In the genomic region with DNA sequence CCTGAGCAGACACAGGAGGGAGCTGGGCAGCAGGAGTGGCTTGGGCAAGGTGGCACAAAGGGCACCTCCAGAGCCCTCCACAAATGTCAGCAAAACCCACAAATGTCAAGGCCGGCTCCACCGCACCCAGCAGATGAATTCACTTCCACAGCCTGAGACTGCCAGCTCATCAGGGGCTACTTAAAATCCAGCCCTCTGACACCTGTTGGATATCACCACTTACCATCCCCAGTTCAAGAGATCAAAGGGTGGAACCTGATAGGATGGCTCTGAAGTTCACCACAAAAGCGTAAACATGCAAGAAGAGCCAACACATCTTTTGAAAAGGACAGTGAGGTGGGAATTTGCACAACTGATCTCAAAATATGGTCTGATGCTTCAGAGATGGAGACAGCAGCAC, we compare ENCODE assay signal across 27 cellular contexts.
DNase-seq lines count a peak whose midpoint lies in the region; ATAC-seq and TF ChIP-seq lines count a peak whose summit lies in the region.
"Had no signal": no experiment of that assay in that cellular context is flagged by ENCODE, and none has a peak within 500 bp of the region (broad histone marks: within the 10 kb centered on the region; RNA-seq: fewer than 3 reads in every experiment).

No MANE protein-coding gene starts in this region.

- no peak for DNase-seq in DND-41
- DNase-seq in NCI-H510A treated with DMSO at 0.1 percent for 48 hours (lab: John Stamatoyannopoulos, UW), result peak; percentile 59
- DNase-seq in right lobe of liver, result peak in 2 of 3 donors; percentile 64 to 84
- DNase-seq in coronary artery (ENCODE audit: low spot score), result no peak
- DNase-seq in NCI-H2227 treated with DMSO at 0.1 percent for 48 hours (lab: John Stamatoyannopoulos, UW), result no peak
- DNase-seq in HT-29 (ENCODE audit: low spot score), result no peak
- DNase-seq: activated CD4-positive, alpha-beta T cell treated with anti-CD3 and anti-CD28 coated beads for 4 hours; activated gamma-delta T cell; activated T-cell treated with anti-CD3 and anti-CD28 coated beads, Interleukin-2, amount 50 U/mL, for 24 hours; Caco-2; caudate nucleus; cortex of kidney; DMS79 treated with DMSO at 0.1 percent for 48 hours; effector memory CD4-positive, alpha-beta T cell; GF-D8; naive B cell; NCI-H1930; NCI-H345; NCI-H774; SIG-M5; stimulated activated CD4-positive, alpha-beta T cell treated with anti-CD3 and anti-CD28 coated beads, Interleukin-4, amount 100 ng/mL, for 1 hour; T-cell; transverse colon; WERI-Rb-1 had no signal

- no peaks in the 10 kb centered on the region for H3K9me3 ChIP-seq in BLaER1 treated with 17β-estradiol and CSF1 and Interleukin-3, amounts not matched to agents 10 nM and 100 nM (replicated peaks in 1 of 11)
- H3K9me3 ChIP-seq in DND-41 (ENCODE audit: insufficient read depth, low read length, severe bottlenecking) (no peaks in the 10 kb centered on the region), right lobe of liver (no peaks in the 10 kb centered on the region)
- H3K9me3 ChIP-seq: Caco-2, transverse colon had no signal

- H3K9ac ChIP-seq in BLaER1 treated with 17β-estradiol and CSF1 and Interleukin-3, amounts not matched to agents 10 nM and 100 nM, result no peak overlapping the region
- no peak overlapping the region for H3K9ac ChIP-seq in DND-41 (ENCODE audit: low read depth, low read length)

- peak; percentile 55; the same call in 2 of the 3 replicates for ATAC-seq in DND-41 (ENCODE audit: insufficient read depth, low read depth)
- ATAC-seq in right lobe of liver, result peak; percentile 44 to 66 (median 56)
- ATAC-seq: K562, right cardiac atrium, T-cell had no signal

- 18% methylated on average over 2 of the region's 3 CpGs for WGBS in right lobe of liver (ENCODE audit: insufficient coverage, low coverage, low lambda C conversion rate, missing lambda C conversion rate)

- intact Hi-C loops in right lobe of liver (cut with DNase I), result no loop called here

- TF ChIP-seq CTCF in DND-41 (IDR thresholded peaks at IDR 0.05; ENCODE audit: borderline replicate concordance, extremely low read depth, low read length, poor library complexity, severe bottlenecking) (no peak), right lobe of liver (IDR thresholded peaks at IDR 0.05) (no peak), coronary artery (IDR thresholded peaks at IDR 0.05) (no peak)

- no peak overlapping the region for H3K4me3 ChIP-seq in BLaER1 treated with 17β-estradiol and CSF1 and Interleukin-3, amounts not matched to agents 10 nM and 100 nM
- no peak overlapping the region for H3K4me3 ChIP-seq in DND-41 (ENCODE audit: low read depth in 1 of 2, low read length in 2 of 2)
- H3K4me3 ChIP-seq in right lobe of liver, result peak overlapping the region in 1 of 3 donors; percentile 9
- no peak overlapping the region for H3K4me3 ChIP-seq in coronary artery
- H3K4me3 ChIP-seq: K562, transverse colon had no signal

- peaks cover 87% of the 10 kb centered on the region for H3K79me2 ChIP-seq in DND-41 (ENCODE audit: insufficient read depth, low read length)

- no peak overlapping the region for H3K27ac ChIP-seq in BLaER1 treated with 17β-estradiol and CSF1 and Interleukin-3, amounts not matched to agents 10 nM and 100 nM
- H3K27ac ChIP-seq in DND-41 (ENCODE audit: low read length), result no peak overlapping the region
- peak overlapping the region in 2 of 3 donors; percentile 54 to 74 for H3K27ac ChIP-seq in right lobe of liver
- no peak overlapping the region for H3K27ac ChIP-seq in coronary artery
- H3K27ac ChIP-seq: transverse colon, WERI-Rb-1 had no signal

- peak overlapping the region in 10 of 11 experiments; percentile 1 to 70 (median 52); a peak in 19 of 22 replicates for H3K4me2 ChIP-seq in BLaER1 treated with 17β-estradiol and CSF1 and Interleukin-3, amounts not matched to agents 10 nM and 100 nM
- no peak overlapping the region for H3K4me2 ChIP-seq in DND-41 (ENCODE audit: insufficient read depth, low read length)

- H3K27me3 ChIP-seq in BLaER1 treated with 17β-estradiol and CSF1 and Interleukin-3, amounts not matched to agents 10 nM and 100 nM, result peaks cover 0 to 32% (median 0%) of the 10 kb centered on the region in 11 experiments; a peak in 4 of 22 replicates
- H3K27me3 ChIP-seq in DND-41 (ENCODE audit: insufficient read depth, low read length, poor library complexity) (no peaks in the 10 kb centered on the region), right lobe of liver (no peaks in the 10 kb centered on the region)
- H3K27me3 ChIP-seq: transverse colon had no signal

- H4K20me1 ChIP-seq in BLaER1 treated with 17β-estradiol and CSF1 and Interleukin-3, amounts not matched to agents 10 nM and 100 nM, result peaks cover 98 to 100% (median 100%) of the 10 kb centered on the region in 11 experiments
- H4K20me1 ChIP-seq in DND-41 (ENCODE audit: insufficient read depth, low read length), result peaks cover 82% of the 10 kb centered on the region

- no peak for TF ChIP-seq POLR2A in right lobe of liver (IDR thresholded peaks at IDR 0.05)

- H3K4me1 ChIP-seq in BLaER1 treated with 17β-estradiol and CSF1 and Interleukin-3, amounts not matched to agents 10 nM and 100 nM, result peaks cover 55 to 98% (median 91%) of the 10 kb centered on the region in 10 experiments
- H3K4me1 ChIP-seq in DND-41 (ENCODE audit: insufficient read depth, low read length) (peaks cover 17% of the 10 kb centered on the region), right lobe of liver (peaks cover 0 to 70% (median 33%) of the 10 kb centered on the region in 4 donors)
- H3K4me1 ChIP-seq: Caco-2 had no signal

- H2AFZ ChIP-seq in DND-41 (ENCODE audit: low read depth, low read length), result no peak overlapping the region

- H3K36me3 ChIP-seq in BLaER1 treated with 17β-estradiol and CSF1 and Interleukin-3, amounts not matched to agents 10 nM and 100 nM, result peaks cover 0 to 9% (median 0%) of the 10 kb centered on the region in 11 experiments; a peak in 3 of 22 replicates
- H3K36me3 ChIP-seq in DND-41 (ENCODE audit: insufficient read depth, low read length) (no peaks in the 10 kb centered on the region), right lobe of liver (no peaks in the 10 kb centered on the region)
- H3K36me3 ChIP-seq: transverse colon, WERI-Rb-1 had no signal

Comparison
In these comparisons a context has a peak if more than half of its experiments do, and no peak if none do; other contexts are left out.
1. H3K27ac ChIP-seq: peak in right lobe of liver (2 of 3); none in BLaER1 treated with 17β-estradiol and CSF1 and Interleukin-3, amounts not matched to agents 10 nM and 100 nM (0 of 11), DND-41 (single experiment) and coronary artery (0 of 2).
2. DNase-seq: peak in NCI-H510A treated with DMSO at 0.1 percent for 48 hours (single experiment) and right lobe of liver (2 of 3); none in DND-41 (single experiment), coronary artery (single experiment), NCI-H2227 treated with DMSO at 0.1 percent for 48 hours (single experiment) and HT-29 (single experiment).